In the genomic region with DNA sequence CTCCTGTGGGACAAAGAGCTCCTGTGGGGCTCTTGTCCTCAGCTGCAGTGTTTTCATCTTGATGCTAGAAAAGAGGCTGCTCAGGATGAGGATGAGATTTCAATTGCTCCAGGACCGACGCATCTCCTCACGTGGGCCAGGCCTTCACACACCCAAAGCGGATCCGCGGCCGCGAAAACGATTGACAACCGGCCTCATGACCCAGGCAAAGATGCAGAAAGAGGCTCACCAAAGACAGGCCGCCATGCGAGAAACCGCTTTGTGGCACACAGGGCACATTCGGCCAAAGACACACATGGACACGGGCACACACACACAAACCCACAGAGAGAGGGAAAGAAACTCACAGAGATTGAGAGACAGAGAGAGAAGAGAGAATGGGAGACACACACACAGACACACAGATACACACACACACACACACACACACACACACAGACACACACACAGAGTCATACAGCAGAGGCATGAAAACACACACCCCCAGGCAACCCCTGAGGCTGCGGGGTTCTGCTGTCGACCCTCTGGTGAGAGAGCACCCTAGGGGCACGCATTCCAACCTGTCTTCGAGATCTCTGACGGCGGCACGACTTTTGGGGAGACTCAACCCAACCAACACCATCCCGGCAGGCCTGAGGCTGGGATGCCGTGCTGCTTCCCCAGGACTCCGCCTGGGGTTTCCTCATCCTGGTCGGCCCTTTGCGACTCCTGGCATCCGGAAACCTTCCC, we compare ENCODE assay signal across 8 cellular contexts.
DNase-seq lines count a peak whose midpoint lies in the region; ATAC-seq and TF ChIP-seq lines count a peak whose summit lies in the region.

No MANE protein-coding gene starts in this region.

- H3K9me3 ChIP-seq in stomach smooth muscle (ENCODE audit: control insufficient read depth in 2 of 2, low read length in 2 of 2) = no peaks in the 10 kb centered on the region

- ATAC-seq in activated CD4-positive, alpha-beta T cell treated with anti-CD3 and anti-CD28 coated beads for 36 hours = no peak
- no peak for ATAC-seq in activated naive CD8-positive, alpha-beta T cell treated with anti-CD3 and anti-CD28 coated beads, Interleukin-2, amount 10 ng/mL, durations not matched to agents 7 days and 5 days (ENCODE audit: low read depth)
- ATAC-seq in omental fat pad (ENCODE audit: low FRiP score) = no peak

- peaks cover 70% of the 10 kb centered on the region for H3K27me3 Mint-ChIP-seq in activated CD4-positive, alpha-beta T cell treated with anti-CD3 and anti-CD28 coated beads for 36 hours
- peaks cover 82% of the 10 kb centered on the region for H3K27me3 Mint-ChIP-seq in activated naive CD8-positive, alpha-beta T cell treated with anti-CD3 and anti-CD28 coated beads, Interleukin-2, amount 10 ng/mL, durations not matched to agents 7 days and 5 days

- no peaks in the 10 kb centered on the region for H3K9me3 Mint-ChIP-seq in activated CD4-positive, alpha-beta T cell treated with anti-CD3 and anti-CD28 coated beads for 36 hours (ENCODE audit: low read depth)
- no peaks in the 10 kb centered on the region for H3K9me3 Mint-ChIP-seq in activated naive CD8-positive, alpha-beta T cell treated with anti-CD3 and anti-CD28 coated beads, Interleukin-2, amount 10 ng/mL, durations not matched to agents 7 days and 5 days

- POLR2A ChIA-PET in activated CD4-positive, alpha-beta T cell treated with anti-CD3 and anti-CD28 coated beads for 36 hours (lab: Charles Lee) = no interaction called here
- POLR2A ChIA-PET in activated naive CD8-positive, alpha-beta T cell treated with anti-CD3 and anti-CD28 coated beads, Interleukin-2, amount 10 ng/mL, durations not matched to agents 7 days and 5 days (lab: Charles Lee) = no interaction called here

- DNase-seq in activated CD4-positive, alpha-beta T cell treated with anti-CD3 and anti-CD28 coated beads for 36 hours = peak; percentile 7
- no peak for DNase-seq in activated CD4-positive, alpha-beta T cell treated with anti-CD3 and anti-CD28 coated beads, Interleukin-2, amount 50 U/mL, for 4 hours
- no peak for DNase-seq in activated naive CD8-positive, alpha-beta T cell treated with anti-CD3 and anti-CD28 coated beads, Interleukin-2, amount 10 ng/mL, durations not matched to agents 7 days and 5 days
- peak; percentile 2 for DNase-seq in inferior parietal cortex (ENCODE audit: extremely low spot score)
- no peak for DNase-seq in foreskin melanocyte
- no peak for DNase-seq in omental fat pad (ENCODE audit: low spot score)
- DNase-seq in NCI-H1694 (lab: John Stamatoyannopoulos, UW) = no peak

- H3K9ac ChIP-seq in stomach smooth muscle (ENCODE audit: low read length in 2 of 2) = peak overlapping the region; percentile 8 to 42

- no peak overlapping the region for H3K27ac ChIP-seq in stomach smooth muscle (ENCODE audit: low read length)

- H3K36me3 Mint-ChIP-seq in activated CD4-positive, alpha-beta T cell treated with anti-CD3 and anti-CD28 coated beads for 36 hours (ENCODE audit: low read depth) = no peaks in the 10 kb centered on the region
- peaks cover 1% of the 10 kb centered on the region for H3K36me3 Mint-ChIP-seq in activated naive CD8-positive, alpha-beta T cell treated with anti-CD3 and anti-CD28 coated beads, Interleukin-2, amount 10 ng/mL, durations not matched to agents 7 days and 5 days

- H3K4me3 ChIP-seq in stomach smooth muscle (ENCODE audit: low read length in 2 of 2) = peak overlapping the region; percentile 58 to 71

- intact Hi-C loops in activated CD4-positive, alpha-beta T cell treated with anti-CD3 and anti-CD28 coated beads for 36 hours (cut with DNase I, micrococcal nuclease) = no loop called here

- CTCF ChIA-PET in activated CD4-positive, alpha-beta T cell treated with anti-CD3 and anti-CD28 coated beads for 36 hours (lab: Charles Lee) = no interaction called here

- H3K4me1 Mint-ChIP-seq in activated CD4-positive, alpha-beta T cell treated with anti-CD3 and anti-CD28 coated beads for 36 hours = peaks cover 44% of the 10 kb centered on the region
- H3K4me1 Mint-ChIP-seq in activated naive CD8-positive, alpha-beta T cell treated with anti-CD3 and anti-CD28 coated beads, Interleukin-2, amount 10 ng/mL, durations not matched to agents 7 days and 5 days = peaks cover 38% of the 10 kb centered on the region

- H3K36me3 ChIP-seq in stomach smooth muscle (ENCODE audit: control insufficient read depth in 2 of 2, insufficient read depth in 2 of 2, low read length in 2 of 2) = no peaks in the 10 kb centered on the region

- no peak for TF ChIP-seq CTCF in omental fat pad (IDR thresholded peaks at IDR 0.05)

- no peaks in the 10 kb centered on the region for H3K27me3 ChIP-seq in stomach smooth muscle (ENCODE audit: control insufficient read depth in 1 of 2, insufficient read depth in 2 of 2, low read length in 2 of 2)

- H3K4me3 Mint-ChIP-seq in activated CD4-positive, alpha-beta T cell treated with anti-CD3 and anti-CD28 coated beads for 36 hours = peak overlapping the region; percentile 28
- H3K4me3 Mint-ChIP-seq in activated naive CD8-positive, alpha-beta T cell treated with anti-CD3 and anti-CD28 coated beads, Interleukin-2, amount 10 ng/mL, durations not matched to agents 7 days and 5 days = peak overlapping the region; percentile 69

- no peak overlapping the region for H3K27ac Mint-ChIP-seq in activated CD4-positive, alpha-beta T cell treated with anti-CD3 and anti-CD28 coated beads for 36 hours
- no peak overlapping the region for H3K27ac Mint-ChIP-seq in activated naive CD8-positive, alpha-beta T cell treated with anti-CD3 and anti-CD28 coated beads, Interleukin-2, amount 10 ng/mL, durations not matched to agents 7 days and 5 days

- H3K4me1 ChIP-seq in stomach smooth muscle (ENCODE audit: control insufficient read depth, insufficient read depth, low read length) = peaks cover 48% of the 10 kb centered on the region

Comparison
In these comparisons a context has a peak if more than half of its experiments do, and no peak if none do; other contexts are left out.
1. DNase-seq: peak in activated CD4-positive, alpha-beta T cell treated with anti-CD3 and anti-CD28 coated beads for 36 hours (single experiment) and inferior parietal cortex (single experiment); none in activated CD4-positive, alpha-beta T cell treated with anti-CD3 and anti-CD28 coated beads, Interleukin-2, amount 50 U/mL, for 4 hours (0 of 2), activated naive CD8-positive, alpha-beta T cell treated with anti-CD3 and anti-CD28 coated beads, Interleukin-2, amount 10 ng/mL, durations not matched to agents 7 days and 5 days (single experiment), foreskin melanocyte (single experiment), omental fat pad (single experiment) and NCI-H1694 (single experiment).